ENCODE assay signal across 13 cellular contexts in the genomic region with DNA sequence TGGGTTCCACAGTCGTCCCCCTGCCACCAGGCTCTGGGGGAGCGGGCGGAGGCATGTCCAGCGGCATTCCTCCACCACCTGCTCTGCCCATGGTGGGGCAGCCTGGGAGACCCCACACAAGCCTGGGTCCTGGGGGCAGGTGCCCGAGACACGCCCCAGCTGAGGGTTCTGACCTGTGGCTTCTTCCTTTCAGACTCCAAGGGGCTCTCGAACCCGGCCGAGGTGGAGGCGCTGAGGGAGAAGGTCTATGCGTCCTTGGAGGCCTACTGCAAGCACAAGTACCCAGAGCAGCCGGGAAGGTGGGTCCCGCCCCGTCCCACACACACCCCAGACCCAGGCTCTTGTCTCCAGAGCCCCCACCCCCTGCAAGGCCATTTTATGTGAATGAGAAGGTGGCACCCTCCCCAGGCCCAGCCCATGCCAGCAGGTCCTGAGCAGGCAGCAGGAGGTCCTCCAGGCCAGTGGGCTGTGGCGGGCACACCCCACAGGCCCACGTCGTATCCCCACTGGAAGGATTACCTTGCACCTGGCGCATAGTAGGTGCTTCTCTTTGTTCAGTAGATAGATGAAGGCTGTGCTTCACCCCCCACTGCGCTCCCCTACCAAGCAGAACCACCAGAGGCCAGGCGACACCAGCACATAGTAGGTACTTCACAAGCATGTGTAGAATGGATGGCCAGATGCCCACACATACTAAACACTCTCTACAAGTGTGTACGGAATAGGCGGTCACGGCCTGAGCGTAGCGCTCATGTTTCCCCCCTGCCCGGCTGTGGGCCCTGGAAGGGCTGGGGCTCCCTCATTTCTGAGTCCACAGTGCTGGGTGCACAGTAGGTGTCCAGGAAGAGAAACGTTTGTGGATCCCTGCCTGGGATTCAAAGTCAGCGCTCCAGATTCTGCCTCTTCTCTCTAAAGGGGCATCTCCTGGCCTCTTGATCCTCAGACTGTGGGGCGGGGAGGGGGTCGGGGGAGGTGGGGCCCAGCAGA.
DNase-seq lines count a peak whose midpoint lies in the region; ATAC-seq and TF ChIP-seq lines count a peak whose summit lies in the region.
"Had no signal": no experiment of that assay in that cellular context is flagged by ENCODE, and none has a peak within 500 bp of the region (broad histone marks: within the 10 kb centered on the region; RNA-seq: fewer than 3 reads in every experiment).

No MANE protein-coding gene starts in this region.

- H3K9me3 ChIP-seq in left ventricle myocardium inferior (replicated peaks) (no peaks in the 10 kb centered on the region), parathyroid adenoma (ENCODE audit: control insufficient read depth, low read length) (no peaks in the 10 kb centered on the region), Karpas-422 (ENCODE audit: low read length) (no peaks in the 10 kb centered on the region)
- no peaks in the 10 kb centered on the region for H3K9me3 ChIP-seq in CD4-positive, alpha-beta memory T cell (ENCODE audit: control insufficient read depth in 1 of 2, low read length in 2 of 2)
- H3K9me3 ChIP-seq: HAP-1 had no signal

- CTCF ChIA-PET in CD4-positive, alpha-beta memory T cell (lab: Charles Lee; ENCODE audit: partially characterized antibody), result no interaction called here

- peaks cover 0 to 3% (median 0%) of the 10 kb centered on the region in 4 donors for H3K4me1 Mint-ChIP-seq in CD4-positive, alpha-beta memory T cell

- H2AFZ ChIP-seq in parathyroid adenoma (no peak overlapping the region), Karpas-422 (ENCODE audit: low read length) (no peak overlapping the region)

- 0 out of 2 replicates have a peak, but pooled peaks cover 4% of the 10 kb centered on the region for H4K20me1 ChIP-seq in Karpas-422 (ENCODE audit: insufficient read depth, low read depth, low read length)

- H3K27ac ChIP-seq in left ventricle myocardium inferior (replicated peaks) (peak overlapping the region; percentile 96), parathyroid adenoma (peak overlapping the region; percentile 95), Karpas-422 (ENCODE audit: low read length) (no peak overlapping the region)
- no peak overlapping the region for H3K27ac ChIP-seq in CD4-positive, alpha-beta memory T cell (ENCODE audit: low read depth, low read length)

- ATAC-seq in Right ventricle myocardium inferior, result peak; percentile 4
- no peak for ATAC-seq in GM21390 (IDR thresholded peaks at IDR 0.05; ENCODE audit: unreplicated experiment)
- ATAC-seq: natural killer cell treated with Interleukin-12 subunit alpha and Interleukin-12 subunit beta and Interleukin-15 and Interleukin-18, amount 100 ng/mL, for 72 hours had no signal

- H3K9me2 ChIP-seq in Karpas-422 (replicated peaks; ENCODE audit: insufficient read depth, low read length), result no peaks in the 10 kb centered on the region

- no peaks in the 10 kb centered on the region for H3K27me3 ChIP-seq in left ventricle myocardium inferior (ENCODE audit: low read depth)
- no peaks in the 10 kb centered on the region for H3K27me3 ChIP-seq in parathyroid adenoma (ENCODE audit: control insufficient read depth, insufficient read depth, low read length)
- no peaks in the 10 kb centered on the region for H3K27me3 ChIP-seq in CD4-positive, alpha-beta memory T cell (ENCODE audit: insufficient read depth, low read length)
- H3K27me3 ChIP-seq in Karpas-422 (ENCODE audit: low read length), result no peaks in the 10 kb centered on the region

- H3K27ac Mint-ChIP-seq in CD4-positive, alpha-beta memory T cell, result peak overlapping the region in 1 of 7 donors; percentile 4
- H3K27ac Mint-ChIP-seq: natural killer cell treated with Interleukin-12 subunit alpha and Interleukin-12 subunit beta and Interleukin-15 and Interleukin-18, amount 100 ng/mL, for 72 hours had no signal

- H3K9ac ChIP-seq in parathyroid adenoma (no peak overlapping the region), Karpas-422 (ENCODE audit: low read length) (no peak overlapping the region)

- DNase-seq in Right ventricle myocardium inferior (ENCODE audit: missing footprints) (no peak), cardiac septum (ENCODE audit: low spot score) (no peak), left ventricle myocardium inferior (no peak), CD1c-positive myeloid dendritic cell (ENCODE audit: extremely low spot score) (no peak), Karpas-422 (no peak)
- no peak for DNase-seq in CD4-positive, alpha-beta memory T cell
- DNase-seq: activated T-cell treated with anti-CD3 and anti-CD28 coated beads for 4 hours; central memory CD4-positive, alpha-beta T cell; NK-92 treated with Interleukin-12 subunit alpha and Interleukin-12 subunit beta, amount 100 ng/mL, for 24 hours had no signal

- H3K36me3 ChIP-seq in left ventricle myocardium inferior, result peaks cover 57% of the 10 kb centered on the region
- H3K36me3 ChIP-seq in parathyroid adenoma (ENCODE audit: control insufficient read depth, insufficient read depth, low read length), result no peaks in the 10 kb centered on the region
- no peaks in the 10 kb centered on the region for H3K36me3 ChIP-seq in CD4-positive, alpha-beta memory T cell (ENCODE audit: insufficient read depth, low read length)
- H3K36me3 ChIP-seq in Karpas-422 (ENCODE audit: insufficient read depth, low read length), result no peaks in the 10 kb centered on the region

- POLR2A ChIA-PET in CD4-positive, alpha-beta memory T cell (lab: Charles Lee; ENCODE audit: partially characterized antibody), result no interaction called here

- intact Hi-C loops in Right ventricle myocardium inferior (cut with DNase I) (loop anchor here (2.0 kb wide), 3 partner anchors 27 to 269 kb away; a partner anchor contains a TSS), cardiac septum (cut with DNase I) (loop anchor here (2.0 kb wide), 1 partner anchor 109 kb away; no protein-coding TSS in a partner anchor), left ventricle myocardium inferior (cut with micrococcal nuclease) (no loop called here)
- intact Hi-C loops in CD4-positive, alpha-beta memory T cell (cut with micrococcal nuclease), result no loop called here

- no peaks in the 10 kb centered on the region for H3K9me3 Mint-ChIP-seq in CD4-positive, alpha-beta memory T cell
- H3K9me3 Mint-ChIP-seq: natural killer cell treated with Interleukin-12 subunit alpha and Interleukin-12 subunit beta and Interleukin-15 and Interleukin-18, amount 100 ng/mL, for 72 hours had no signal

- TF ChIP-seq CTCF in left ventricle myocardium inferior (IDR thresholded peaks at IDR 0.05; ENCODE audit: borderline replicate concordance), result no peak
- TF ChIP-seq CTCF in parathyroid adenoma (IDR thresholded peaks at IDR 0.05), result no peak

- H3K4me2 ChIP-seq in parathyroid adenoma (ENCODE audit: low read length), result peak overlapping the region; percentile 51
- no peak overlapping the region for H3K4me2 ChIP-seq in Karpas-422 (ENCODE audit: low read depth, low read length, poor library complexity, severe bottlenecking)

- peaks cover 8 to 19% of the 10 kb centered on the region in 2 donors for H3K36me3 Mint-ChIP-seq in CD4-positive, alpha-beta memory T cell
- H3K36me3 Mint-ChIP-seq: natural killer cell treated with Interleukin-12 subunit alpha and Interleukin-12 subunit beta and Interleukin-15 and Interleukin-18, amount 100 ng/mL, for 72 hours had no signal

- H3K4me3 ChIP-seq in left ventricle myocardium inferior (peak overlapping the region; percentile 45), parathyroid adenoma (ENCODE audit: low read depth, low read length) (no peak overlapping the region), Karpas-422 (ENCODE audit: low read length) (no peak overlapping the region)
- no peak overlapping the region for H3K4me3 ChIP-seq in CD4-positive, alpha-beta memory T cell (ENCODE audit: low read length in 2 of 2)
- H3K4me3 ChIP-seq: HAP-1 had no signal

- H3K4me1 ChIP-seq in left ventricle myocardium inferior (peaks cover 91% of the 10 kb centered on the region), parathyroid adenoma (peaks cover 37% of the 10 kb centered on the region), Karpas-422 (ENCODE audit: low read length) (no peaks in the 10 kb centered on the region)
- no peaks in the 10 kb centered on the region for H3K4me1 ChIP-seq in CD4-positive, alpha-beta memory T cell (ENCODE audit: insufficient read depth, low read length)
- H3K4me1 ChIP-seq: HAP-1 had no signal

- H3K79me2 ChIP-seq in parathyroid adenoma (no peaks in the 10 kb centered on the region), Karpas-422 (ENCODE audit: low read length) (no peaks in the 10 kb centered on the region)

- no peak overlapping the region for H3K4me3 Mint-ChIP-seq in CD4-positive, alpha-beta memory T cell
- H3K4me3 Mint-ChIP-seq: natural killer cell treated with Interleukin-12 subunit alpha and Interleukin-12 subunit beta and Interleukin-15 and Interleukin-18, amount 100 ng/mL, for 72 hours had no signal

- H3K27me3 Mint-ChIP-seq in CD4-positive, alpha-beta memory T cell, result no peaks in the 10 kb centered on the region
- H3K27me3 Mint-ChIP-seq: natural killer cell treated with Interleukin-12 subunit alpha and Interleukin-12 subunit beta and Interleukin-15 and Interleukin-18, amount 100 ng/mL, for 72 hours had no signal

Comparison
In these comparisons a context has a peak if more than half of its experiments do, and no peak if none do; other contexts are left out.
1. intact Hi-C loops: an anchor here in Right ventricle myocardium inferior (2.0 kb wide) and cardiac septum (2.0 kb wide); none called in left ventricle myocardium inferior and CD4-positive, alpha-beta memory T cell.
2. H3K27ac ChIP-seq: peak in left ventricle myocardium inferior (single experiment) and parathyroid adenoma (single experiment); none in CD4-positive, alpha-beta memory T cell (single experiment) and Karpas-422 (single experiment).